8 cellular contexts compared by ENCODE assay signal in genomic region chr15:25508369-25509002, GRCh38.
DNase-seq lines count a peak whose midpoint lies in the region; ATAC-seq and TF ChIP-seq lines count a peak whose summit lies in the region.

No MANE protein-coding gene starts in this region.

- intact Hi-C loops in stomach (cut with DNase I; ENCODE audit: low total_unique reads), result no loop called here

- no peak for TF ChIP-seq EP300 in stomach (IDR thresholded peaks at IDR 0.05)

- WGBS in stomach, 5 donors, result 48 to 62% (median 61%) methylated on average over 3 of the region's 3 CpGs

- peak; percentile 63 for TF ChIP-seq CTCF in AG09319 (IDR thresholded peaks at IDR 0.05; ENCODE audit: low read depth, low read length)
- peak; percentile 34; the same call in 2 of the 3 replicates for TF ChIP-seq CTCF in GM12872 (IDR thresholded peaks at IDR 0.05; ENCODE audit: insufficient read depth, low read depth, low read length)
- peak in 5 of 7 experiments; percentile 14 to 33 (median 30) for TF ChIP-seq CTCF in stomach (IDR thresholded peaks at IDR 0.05)

- H3K4me1 ChIP-seq in stomach, result no peaks in the 10 kb centered on the region

- no peak for TF ChIP-seq POLR2A in stomach (IDR thresholded peaks at IDR 0.05)

- no peak overlapping the region for H3K27ac ChIP-seq in stomach

- DNase-seq in AG09319 (ENCODE audit: extremely low read depth, low read depth), result peak; percentile 8
- DNase-seq in SK-N-DZ (ENCODE audit: low spot score), result peak; percentile 24
- peak; percentile 38 for DNase-seq in globus pallidus (ENCODE audit: low spot score)
- DNase-seq in stomach, result no peak
- no peak for DNase-seq in middle frontal gyrus (ENCODE audit: extremely low spot score, low spot score)

- H3K9me3 ChIP-seq in stomach, result peaks cover 0 to 12% (median 2%) of the 10 kb centered on the region in 4 donors

- H3K36me3 ChIP-seq in stomach, result no peaks in the 10 kb centered on the region

- H3K27me3 ChIP-seq in stomach, result no peaks in the 10 kb centered on the region

- no peak overlapping the region for H3K4me3 ChIP-seq in stomach

- ATAC-seq in GM19035 (IDR thresholded peaks at IDR 0.05; ENCODE audit: unreplicated experiment), result no peak
- no peak for ATAC-seq in HG03280 (IDR thresholded peaks at IDR 0.05; ENCODE audit: unreplicated experiment)

Comparison
In these comparisons a context has a peak if more than half of its experiments do, and no peak if none do; other contexts are left out.
1. DNase-seq: peak in AG09319 (single experiment), SK-N-DZ (single experiment) and globus pallidus (single experiment); none in stomach (single experiment) and middle frontal gyrus (single experiment).
2. Peak in every context shown above with its lines, with median percentiles within 50 percentile points of each other: CTCF ChIP-seq.